ENCODE assay signal across 8 cellular contexts in genomic region chr4:98288671-98289070, GRCh38. TPM values are rescaled to one million over a fixed set of nuclear protein-coding genes. Genes with fewer than 3 reads are reported as not detected.
DNase-seq lines count a peak whose midpoint lies in the region; ATAC-seq lines count a peak whose summit lies in the region.
"Not testable (repeated sequence)": the region's sequence is repeated elsewhere in the genome, so short reads cannot be mapped to it uniquely, and the experiment has no call there.

No MANE protein-coding gene starts in this region.

- peak overlapping the region in 5 of 7 donors; percentile 12 to 71 (median 60) for H3K4me3 Mint-ChIP-seq in CD8-positive, alpha-beta memory T cell
- H3K4me3 Mint-ChIP-seq in IgD-negative memory B cell: peak overlapping the region; percentile 1 to 73 (median 27)
- peak overlapping the region; percentile 26 to 53 (median 34) for H3K4me3 Mint-ChIP-seq in T-cell
- H3K4me3 Mint-ChIP-seq in activated CD8-positive, alpha-beta memory T cell treated with anti-CD3 and anti-CD28 coated beads, Interleukin-2, amount 10 ng/mL, durations not matched to agents 7 days and 5 days: peak overlapping the region; percentile 44
- H3K4me3 Mint-ChIP-seq in activated naive CD8-positive, alpha-beta T cell treated with anti-CD3 and anti-CD28 coated beads, Interleukin-2, amount 50 U/mL, for 24 hours: peak overlapping the region; percentile 29
- peak overlapping the region; percentile 15 for H3K4me3 Mint-ChIP-seq in stimulated activated effector memory CD8-positive, alpha-beta T cell treated with anti-CD3 and anti-CD28 coated beads, Interleukin-12 subunit alpha, Interleukin-12 subunit beta, amount 100 ng/mL, for 72 hours

- peak; percentile 52 for ATAC-seq in GM19023 (IDR thresholded peaks at IDR 0.05; ENCODE audit: unreplicated experiment)
- peak; percentile 38 for ATAC-seq in HG02763 (IDR thresholded peaks at IDR 0.05; ENCODE audit: unreplicated experiment)
- not testable (repeated sequence) for ATAC-seq in T-cell (replicated peaks in 1 of 4); activated CD8-positive, alpha-beta memory T cell treated with anti-CD3 and anti-CD28 coated beads, Interleukin-2, amount 10 ng/mL, durations not matched to agents 7 days and 5 days; activated naive CD8-positive, alpha-beta T cell treated with anti-CD3 and anti-CD28 coated beads, Interleukin-2, amount 50 U/mL, for 24 hours; stimulated activated effector memory CD8-positive, alpha-beta T cell treated with anti-CD3 and anti-CD28 coated beads, Interleukin-12 subunit alpha, Interleukin-12 subunit beta, amount 100 ng/mL, for 72 hours

- H3K27ac Mint-ChIP-seq in CD8-positive, alpha-beta memory T cell: peak overlapping the region in 7 of 8 donors; percentile 40 to 85 (median 75)
- H3K27ac Mint-ChIP-seq in IgD-negative memory B cell: peak overlapping the region; percentile 28 to 80 (median 52)
- peak overlapping the region; percentile 74 to 89 for H3K27ac Mint-ChIP-seq in T-cell
- H3K27ac Mint-ChIP-seq in activated CD8-positive, alpha-beta memory T cell treated with anti-CD3 and anti-CD28 coated beads, Interleukin-2, amount 10 ng/mL, durations not matched to agents 7 days and 5 days: peak overlapping the region; percentile 55
- H3K27ac Mint-ChIP-seq in activated naive CD8-positive, alpha-beta T cell treated with anti-CD3 and anti-CD28 coated beads, Interleukin-2, amount 50 U/mL, for 24 hours: peak overlapping the region; percentile 43
- not testable (repeated sequence) for H3K27ac Mint-ChIP-seq in stimulated activated effector memory CD8-positive, alpha-beta T cell treated with anti-CD3 and anti-CD28 coated beads, Interleukin-12 subunit alpha, Interleukin-12 subunit beta, amount 100 ng/mL, for 72 hours

- not testable (repeated sequence) for H3K27me3 Mint-ChIP-seq in CD8-positive, alpha-beta memory T cell; IgD-negative memory B cell; T-cell; activated CD8-positive, alpha-beta memory T cell treated with anti-CD3 and anti-CD28 coated beads, Interleukin-2, amount 10 ng/mL, durations not matched to agents 7 days and 5 days; activated naive CD8-positive, alpha-beta T cell treated with anti-CD3 and anti-CD28 coated beads, Interleukin-2, amount 50 U/mL, for 24 hours

- peaks cover 48 to 77% (median 67%) of the 10 kb centered on the region in 3 donors for H3K4me1 Mint-ChIP-seq in CD8-positive, alpha-beta memory T cell
- H3K4me1 Mint-ChIP-seq in IgD-negative memory B cell (peaks cover 34 to 39% (median 38%) of the 10 kb centered on the region in 3 donors), T-cell (peaks cover 50 to 59% (median 58%) of the 10 kb centered on the region in 3 donors)
- peaks cover 29% of the 10 kb centered on the region for H3K4me1 Mint-ChIP-seq in activated CD8-positive, alpha-beta memory T cell treated with anti-CD3 and anti-CD28 coated beads, Interleukin-2, amount 10 ng/mL, durations not matched to agents 7 days and 5 days
- H3K4me1 Mint-ChIP-seq in activated naive CD8-positive, alpha-beta T cell treated with anti-CD3 and anti-CD28 coated beads, Interleukin-2, amount 50 U/mL, for 24 hours: peaks cover 50% of the 10 kb centered on the region
- peaks cover 28% of the 10 kb centered on the region for H3K4me1 Mint-ChIP-seq in stimulated activated effector memory CD8-positive, alpha-beta T cell treated with anti-CD3 and anti-CD28 coated beads, Interleukin-12 subunit alpha, Interleukin-12 subunit beta, amount 100 ng/mL, for 72 hours

- H3K4me3 ChIP-seq in CD8-positive, alpha-beta memory T cell (ENCODE audit: low read length): not testable (repeated sequence)

- H3K4me1 ChIP-seq in CD8-positive, alpha-beta memory T cell (ENCODE audit: insufficient read depth, low read length): peaks cover 18% of the 10 kb centered on the region

- not testable (repeated sequence) for H3K36me3 Mint-ChIP-seq in CD8-positive, alpha-beta memory T cell; IgD-negative memory B cell; T-cell; stimulated activated effector memory CD8-positive, alpha-beta T cell treated with anti-CD3 and anti-CD28 coated beads, Interleukin-12 subunit alpha, Interleukin-12 subunit beta, amount 100 ng/mL, for 72 hours
- peaks cover 16% of the 10 kb centered on the region for H3K36me3 Mint-ChIP-seq in activated CD8-positive, alpha-beta memory T cell treated with anti-CD3 and anti-CD28 coated beads, Interleukin-2, amount 10 ng/mL, durations not matched to agents 7 days and 5 days
- peaks cover 11% of the 10 kb centered on the region for H3K36me3 Mint-ChIP-seq in activated naive CD8-positive, alpha-beta T cell treated with anti-CD3 and anti-CD28 coated beads, Interleukin-2, amount 50 U/mL, for 24 hours (ENCODE audit: low read depth)

- POLR2A ChIA-PET in CD8-positive, alpha-beta memory T cell (lab: Charles Lee): interaction anchor here (0.6 kb wide), 2 partner anchors 28 to 577 kb away, joined by 4 to 5 read pairs; no protein-coding TSS in a partner anchor
- POLR2A ChIA-PET in T-cell (lab: Charles Lee): interaction anchor here (0.6 to 0.7 kb wide), 2 partner anchors 318 to 1188 kb away, joined by 3 to 5 read pairs; no protein-coding TSS in a partner anchor

- not testable (repeated sequence) for H3K9me3 Mint-ChIP-seq in CD8-positive, alpha-beta memory T cell; IgD-negative memory B cell; T-cell; activated CD8-positive, alpha-beta memory T cell treated with anti-CD3 and anti-CD28 coated beads, Interleukin-2, amount 10 ng/mL, durations not matched to agents 7 days and 5 days (ENCODE audit: low read depth); activated naive CD8-positive, alpha-beta T cell treated with anti-CD3 and anti-CD28 coated beads, Interleukin-2, amount 50 U/mL, for 24 hours; stimulated activated effector memory CD8-positive, alpha-beta T cell treated with anti-CD3 and anti-CD28 coated beads, Interleukin-12 subunit alpha, Interleukin-12 subunit beta, amount 100 ng/mL, for 72 hours

- DNase-seq in CD8-positive, alpha-beta memory T cell: peak in 1 of 5 donors; percentile 6
- not testable (repeated sequence) for DNase-seq in T-cell; activated CD8-positive, alpha-beta memory T cell treated with anti-CD3 and anti-CD28 coated beads, Interleukin-2, amount 10 ng/mL, durations not matched to agents 7 days and 5 days; activated naive CD8-positive, alpha-beta T cell treated with anti-CD3 and anti-CD28 coated beads, Interleukin-2, amount 50 U/mL, for 24 hours; stimulated activated effector memory CD8-positive, alpha-beta T cell treated with anti-CD3 and anti-CD28 coated beads, Interleukin-12 subunit alpha, Interleukin-12 subunit beta, amount 100 ng/mL, for 72 hours (ENCODE audit: low spot score in 2 of 2)

- H3K36me3 ChIP-seq in CD8-positive, alpha-beta memory T cell (ENCODE audit: insufficient read depth, low read length): not testable (repeated sequence)

- H3K27me3 ChIP-seq in CD8-positive, alpha-beta memory T cell (ENCODE audit: insufficient read depth, low read length, poor library complexity, severe bottlenecking): not testable (repeated sequence)

- CTCF ChIA-PET in CD8-positive, alpha-beta memory T cell (lab: Charles Lee); activated CD8-positive, alpha-beta memory T cell treated with anti-CD3 and anti-CD28 coated beads, Interleukin-2, amount 10 ng/mL, durations not matched to agents 7 days and 5 days (lab: Charles Lee): not testable (repeated sequence)
- CTCF ChIA-PET in T-cell (lab: Charles Lee): interaction anchor here in 1 of 2 donors (0.6 kb wide), 1 partner anchor 46 kb away, joined by 5 read pairs; no protein-coding TSS in a partner anchor

- not testable (repeated sequence) for H3K27ac ChIP-seq in CD8-positive, alpha-beta memory T cell (ENCODE audit: low read depth, low read length)

- H3K9me3 ChIP-seq in CD8-positive, alpha-beta memory T cell (ENCODE audit: low read length): not testable (repeated sequence)

RNA-seq across cellular contexts. Expression of gene RAP1GDS1, which starts 27.5 kb away (rescaled TPM):
- 10 to 100 TPM; 53.7 to 56.4 TPM for total RNA-seq in CD8-positive, alpha-beta memory T cell
- 40.9 TPM for polyA plus RNA-seq in CD8-positive, alpha-beta memory T cell
- 37.9 TPM for polyA plus RNA-seq in IgD-negative memory B cell
- total RNA-seq in T-cell: 10 to 100 TPM; 37.6 to 43.8 (median 39.7) TPM
- total RNA-seq in activated CD8-positive, alpha-beta memory T cell treated with anti-CD3 and anti-CD28 coated beads, Interleukin-2, amount 10 ng/mL, durations not matched to agents 7 days and 5 days: 10 to 100 TPM; 55.8 to 57.2 TPM
